Comparison of ENCODE assay signal across 8 cellular contexts in genomic region chr14:73058224-73058922, GRCh38. TPM values are rescaled to one million over a fixed set of nuclear protein-coding genes. Genes with fewer than 3 reads are reported as not detected.
DNase-seq lines count a peak whose midpoint lies in the region; ATAC-seq, FAIRE-seq and TF ChIP-seq lines count a peak whose summit lies in the region.

TSS of gene RBM25 (plus strand) at chr14:73058534. CDS start at chr14:73071642, 13,108 bp downstream.

- peak within 1 kb of the TSS; percentile 99 for H3K4ac ChIP-seq in IMR-90 (ENCODE audit: low read depth, low read length)

- H3K4me1 ChIP-seq in IMR-90 (ENCODE audit: control insufficient read depth, insufficient read depth, low read length) (peaks cover 1% of the 10 kb centered on the region; the same call in 1 of the 2 replicates), OCI-LY3 (ENCODE audit: low read length) (peaks cover 16% of the 10 kb centered on the region), endothelial cell of umbilical vein (ENCODE audit: control insufficient read depth, extremely low read depth, insufficient read depth, low read length) (peaks cover 9% of the 10 kb centered on the region)

- TF ChIP-seq POLR2A in IMR-90 (IDR thresholded peaks at IDR 0.05; ENCODE audit: low read depth, low read length) (peak; percentile 99), endothelial cell of umbilical vein (IDR thresholded peaks at IDR 0.05; ENCODE audit: low read depth, low read length) (peak; percentile 97)

- in situ Hi-C loops in IMR-90 (cut with MboI; ENCODE audit: low sequenced_read_pairs) = no loop called here

- H3K23ac ChIP-seq in IMR-90 (ENCODE audit: low read depth, low read length) = peak within 1 kb of the TSS; percentile 97

- H4K8ac ChIP-seq in IMR-90 (ENCODE audit: low read depth in 2 of 2, low read length in 2 of 2) = peak within 1 kb of the TSS; percentile 89 to 99

- H3K79me1 ChIP-seq in IMR-90 (ENCODE audit: low read depth in 1 of 2, low read length in 2 of 2) = peaks cover 3 to 24% of the 10 kb centered on the region in 2 experiments; a peak in 3 of 4 replicates

- H3K4me3 ChIP-seq in IMR-90 (ENCODE audit: insufficient read depth, low read depth, low read length) = peak within 1 kb of the TSS; percentile 73
- peak within 1 kb of the TSS; percentile 92 for H3K4me3 ChIP-seq in OCI-LY3 (ENCODE audit: low read length)
- peak within 1 kb of the TSS; percentile 85 to 98 (median 94) for H3K4me3 ChIP-seq in endothelial cell of umbilical vein (replicated peaks in 1 of 3; ENCODE audit: insufficient read depth in 1 of 3, low read depth in 1 of 3, low read length in 3 of 3)

- ATAC-seq in GM21529 (IDR thresholded peaks at IDR 0.05; ENCODE audit: unreplicated experiment) (peak; percentile 88), IMR-90 (ENCODE audit: low read depth) (peak; percentile 98)

- peak; percentile 97 for DNase-seq in DMS114 treated with DMSO at 0.1 percent for 48 hours (lab: John Stamatoyannopoulos, UW; ENCODE audit: unreplicated experiment)
- DNase-seq in IMR-90 = peak; percentile 99
- peak; percentile 95 for DNase-seq in activated CD8-positive, alpha-beta memory T cell treated with anti-CD3 and anti-CD28 coated beads, Interleukin-2, amount 50 U/mL, for 48 hours
- peak; percentile 99 for DNase-seq in endothelial cell of umbilical vein (ENCODE audit: low read depth, low spot score)
- DNase-seq in mesothelial cell of epicardium (ENCODE audit: low spot score in 2 of 2, unreplicated experiment in 2 of 2) = peak; percentile 85 to 92
- peak; percentile 91 to 93 for DNase-seq in stimulated activated CD8-positive, alpha-beta memory T cell treated with anti-CD3 and anti-CD28 coated beads, Interleukin-15, amount 100 ng/mL, for 48 hours (ENCODE audit: low read depth in 2 of 2)

- dilution Hi-C loops in IMR-90 (cut with HindIII; ENCODE audit: low sequenced_read_pairs, unreplicated experiment) (no loop called here), endothelial cell of umbilical vein (cut with MboI; ENCODE audit: extremely low pct_ligation_motif_present, low sequenced_read_pairs) (no loop called here)

- H3K79me2 ChIP-seq in OCI-LY3 (ENCODE audit: low read length) (peaks cover 58% of the 10 kb centered on the region), endothelial cell of umbilical vein (ENCODE audit: control insufficient read depth, insufficient read depth, low read length) (peaks cover 45% of the 10 kb centered on the region)

- no peak for TF ChIP-seq CTCF in IMR-90 (conservative IDR thresholded peaks at IDR 0.05; ENCODE audit: low read depth, low read length)
- TF ChIP-seq CTCF in OCI-LY3 (IDR thresholded peaks at IDR 0.05; ENCODE audit: low read depth, low read length) = peak; percentile 18; the same call in 1 of the 2 replicates
- no peak for TF ChIP-seq CTCF in endothelial cell of umbilical vein (IDR thresholded peaks at IDR 0.05; ENCODE audit: extremely low read depth in 1 of 2, insufficient read depth in 1 of 2, low read depth in 1 of 2, low read length in 2 of 2)
- no peak for TF ChIP-seq CTCF in mesothelial cell of epicardium (IDR thresholded peaks at IDR 0.05; ENCODE audit: unreplicated experiment)

- H3K36me3 Mint-ChIP-seq in mesothelial cell of epicardium = peaks cover 2% of the 10 kb centered on the region

- FAIRE-seq in endothelial cell of umbilical vein (lab: Jason Lieb, UNC) = peak; percentile 100

- peak within 1 kb of the TSS; percentile 87 for H2AK5ac ChIP-seq in IMR-90 (ENCODE audit: low read depth, low read length)

- H3K27me3 ChIP-seq in IMR-90 (ENCODE audit: control insufficient read depth, insufficient read depth, low read length) = no peaks in the 10 kb centered on the region
- H3K27me3 ChIP-seq in OCI-LY3 (ENCODE audit: low read depth, low read length) = no peaks in the 10 kb centered on the region
- no peaks in the 10 kb centered on the region for H3K27me3 ChIP-seq in endothelial cell of umbilical vein (ENCODE audit: control insufficient read depth in 2 of 2, insufficient read depth in 2 of 2, low read length in 2 of 2)

- H3K18ac ChIP-seq in IMR-90 (ENCODE audit: low read depth, low read length) = peak within 1 kb of the TSS; percentile 74

- intact Hi-C loops in IMR-90 (cut with micrococcal nuclease) (loop anchor here (1.0 kb wide), 1 partner anchor 31 kb away; the partner anchor contains the start of gene ZFYVE1), endothelial cell of umbilical vein (cut with micrococcal nuclease) (loop anchor here (1.0 kb wide), 1 partner anchor 31 kb away; the partner anchor contains the start of gene ZFYVE1)

- no peak within 1 kb of the TSS for H3K27ac Mint-ChIP-seq in mesothelial cell of epicardium

- H3K9me1 ChIP-seq in IMR-90 (ENCODE audit: insufficient read depth, low read length) (peaks cover 6% of the 10 kb centered on the region), endothelial cell of umbilical vein (replicated peaks; ENCODE audit: control insufficient read depth, extremely low read depth, insufficient read depth, low read length) (no peaks in the 10 kb centered on the region)

- CTCF ChIA-PET in IMR-90 (lab: Yijun Ruan, JAX) = interaction anchor here (1.0 to 1.5 kb wide), 2 partner anchors 8 to 9 kb away, joined by 4 read pairs; no protein-coding TSS in a partner anchor
- CTCF ChIA-PET in endothelial cell of umbilical vein (lab: Charles Lee) = interaction anchor here (0.8 to 1.5 kb wide), 7 partner anchors 9 to 545 kb away, joined by 3 to 5 read pairs (median 3); no protein-coding TSS in a partner anchor

- H4K91ac ChIP-seq in IMR-90 (ENCODE audit: insufficient read depth, low read depth, low read length) = peak within 1 kb of the TSS; percentile 87

- peaks cover 31% of the 10 kb centered on the region for H3K4me1 Mint-ChIP-seq in mesothelial cell of epicardium

- H3K9me3 Mint-ChIP-seq in mesothelial cell of epicardium = no peaks in the 10 kb centered on the region

- H3K56ac ChIP-seq in IMR-90 (ENCODE audit: extremely low read depth, insufficient read depth, low read length) = peak within 1 kb of the TSS; percentile 81

- H2AK9ac ChIP-seq in IMR-90 (replicated peaks; ENCODE audit: low read depth, low read length, poor library complexity) = peak within 1 kb of the TSS; percentile 94

- H2BK120ac ChIP-seq in IMR-90 (ENCODE audit: low read depth, low read length) = peak within 1 kb of the TSS; percentile 60

- H3K27ac ChIP-seq in IMR-90 (ENCODE audit: insufficient read depth, low read length) (peak within 1 kb of the TSS; percentile 92), OCI-LY3 (ENCODE audit: low read length) (peak within 1 kb of the TSS; percentile 83), endothelial cell of umbilical vein (ENCODE audit: insufficient read depth, low read depth, low read length) (peak within 1 kb of the TSS; percentile 84)

- H4K20me1 ChIP-seq in IMR-90 (ENCODE audit: insufficient read depth, low read length) (peaks cover 43% of the 10 kb centered on the region), OCI-LY3 (ENCODE audit: insufficient read depth, low read length) (peaks cover 35% of the 10 kb centered on the region), endothelial cell of umbilical vein (replicated peaks; ENCODE audit: control insufficient read depth, extremely low read depth, insufficient read depth, low read length) (peaks cover 6% of the 10 kb centered on the region)

- no peak within 1 kb of the TSS for H3K4me3 Mint-ChIP-seq in mesothelial cell of epicardium

- POLR2A ChIA-PET in IMR-90 (lab: Charles Lee; ENCODE audit: unreplicated experiment) = interaction anchor here (0.6 to 1.0 kb wide), 4 partner anchors 31 to 809 kb away, joined by 3 to 6 read pairs (median 3); partner anchors contain the start of gene ZFYVE1
- POLR2A ChIA-PET in endothelial cell of umbilical vein (lab: Charles Lee) = interaction anchor here (0.6 to 2.7 kb wide), 6 partner anchors 31 to 494 kb away, joined by 3 to 22 read pairs (median 4); partner anchors contain the start of genes NUMB and ZFYVE1

- H3K4me2 ChIP-seq in IMR-90 (ENCODE audit: low read depth, low read length) (peak within 1 kb of the TSS; percentile 88), OCI-LY3 (ENCODE audit: low read length) (peak within 1 kb of the TSS; percentile 93), endothelial cell of umbilical vein (ENCODE audit: insufficient read depth, low read length) (peak within 1 kb of the TSS; percentile 93)

- H2AFZ ChIP-seq in IMR-90 (replicated peaks; ENCODE audit: low read length, poor library complexity) = peak within 1 kb of the TSS; percentile 97
- peak within 1 kb of the TSS; percentile 92 for H2AFZ ChIP-seq in OCI-LY3 (ENCODE audit: low read depth, low read length)
- H2AFZ ChIP-seq in endothelial cell of umbilical vein (ENCODE audit: low read depth, low read length) = peak within 1 kb of the TSS; percentile 70

- peak within 1 kb of the TSS; percentile 94 for H3K9ac ChIP-seq in IMR-90 (ENCODE audit: low read depth, low read length)
- H3K9ac ChIP-seq in OCI-LY3 (ENCODE audit: low read length) = peak within 1 kb of the TSS; percentile 94
- H3K9ac ChIP-seq in endothelial cell of umbilical vein (replicated peaks; ENCODE audit: extremely low read depth, insufficient read depth, low read length) = peak within 1 kb of the TSS; percentile 97

- peaks cover 2% of the 10 kb centered on the region; the same call in 1 of the 2 replicates for H3K36me3 ChIP-seq in IMR-90 (ENCODE audit: control insufficient read depth, insufficient read depth, low read length)
- peaks cover 19% of the 10 kb centered on the region for H3K36me3 ChIP-seq in OCI-LY3 (replicated peaks; ENCODE audit: low read depth, low read length)
- peaks cover 0 to under 1% of the 10 kb centered on the region in 2 experiments for H3K36me3 ChIP-seq in endothelial cell of umbilical vein (ENCODE audit: control insufficient read depth in 2 of 2, extremely low read depth in 1 of 2, insufficient read depth in 2 of 2, low read length in 2 of 2)

- no peak for TF ChIP-seq RAD21 in IMR-90 (IDR thresholded peaks at IDR 0.05; ENCODE audit: low read length)

- H2BK15ac ChIP-seq in IMR-90 (ENCODE audit: low read depth, low read length) = peak within 1 kb of the TSS; percentile 9; the same call in 1 of the 3 replicates

- peak within 1 kb of the TSS; percentile 91 for H2BK5ac ChIP-seq in IMR-90 (ENCODE audit: low read depth, low read length, poor library complexity, severe bottlenecking)

- H3K9me3 ChIP-seq in IMR-90 (ENCODE audit: control insufficient read depth, insufficient read depth, low read length) (no peaks in the 10 kb centered on the region), OCI-LY3 (ENCODE audit: insufficient read depth, low read length) (no peaks in the 10 kb centered on the region), endothelial cell of umbilical vein (replicated peaks; ENCODE audit: control insufficient read depth, insufficient read depth, low read length) (no peaks in the 10 kb centered on the region)

- peak within 1 kb of the TSS; percentile 20; the same call in 1 of the 2 replicates for H2BK20ac ChIP-seq in IMR-90 (ENCODE audit: low read depth, low read length)

- 0% methylated on average over 18 of the region's 57 CpGs; no CpG with 5 or more reads in 1 of the 2 experiments for WGBS in IMR-90 (ENCODE audit: extremely low coverage in 2 of 2, insufficient read length in 1 of 2), 2 experiments

- H3K27me3 Mint-ChIP-seq in mesothelial cell of epicardium (ENCODE audit: low read depth) = no peaks in the 10 kb centered on the region

- BruUV-seq in IMR-90 (replicated peaks; lab: Mats Ljungman, UMichigan) (no TSS peak), endothelial cell of umbilical vein (replicated peaks; lab: Mats Ljungman, UMichigan) (no TSS peak)

- H4K5ac ChIP-seq in IMR-90 (ENCODE audit: low read depth, low read length) = peak within 1 kb of the TSS; percentile 97

- peak within 1 kb of the TSS; percentile 99 for H3K14ac ChIP-seq in IMR-90 (replicated peaks; ENCODE audit: low read depth, low read length)

RNA-seq across cellular contexts. Expression of gene RBM25, which starts in this region (rescaled TPM):
- total RNA-seq in IMR-90 (2012; rRNA removed) = 32.3 and 46.1 TPM in 2 replicates
- polyA plus RNA-seq in IMR-90 (2012; rRNA removed) = 26.6 and 32.9 TPM in 2 replicates
- polyA plus RNA-seq in IMR-90 (2012; cell fraction: cytosol; rRNA removed) = 7.1 and 7.8 TPM in 2 replicates
- polyA plus RNA-seq in IMR-90 (2012; cell fraction: nucleus; rRNA removed; ENCODE audit: low replicate concordance) = 38.8 and 103 TPM in 2 replicates
- total RNA-seq in endothelial cell of umbilical vein = 86.1 and 87.0 TPM in 2 replicates
- 12.5 and 20.6 TPM in 2 replicates for polyA plus RNA-seq in endothelial cell of umbilical vein
- polyA plus RNA-seq in endothelial cell of umbilical vein (2011; cell fraction: cytosol; rRNA removed) = 15.6 and 15.9 TPM in 2 replicates
- polyA plus RNA-seq in endothelial cell of umbilical vein (2011; cell fraction: nucleus; rRNA removed) = 131 and 155 TPM in 2 replicates
- 54.1 and 67.7 TPM in 2 replicates for polyA plus RNA-seq in endothelial cell of umbilical vein (2012)
- 39.5 and 40.9 TPM in 2 replicates for polyA minus RNA-seq in endothelial cell of umbilical vein
- 18.6 TPM for polyA minus RNA-seq in endothelial cell of umbilical vein (2011; cell fraction: cytosol; rRNA and poly(A)+ RNA removed)
- polyA minus RNA-seq in endothelial cell of umbilical vein (2011; cell fraction: nucleus; rRNA and poly(A)+ RNA removed) = 95.7 and 107 TPM in 2 replicates
- 145 to 155 TPM (median 152 TPM) in 3 replicates for total RNA-seq in mesothelial cell of epicardium

Comparison
In these comparisons a context has a peak if more than half of its experiments do, and no peak if none do; other contexts are left out.
1. Peak in every context shown above with its lines: DNase-seq, ATAC-seq, H3K4me3 ChIP-seq and H3K27ac ChIP-seq.